In genomic region chr9:69104830-69105527, GRCh38 we compare ENCODE assay signal across 14 cellular contexts.
A peak's percentile ranks its signal among the peaks of the same experiment; 100 is the strongest.
DNase-seq lines count a peak whose midpoint lies in the region; ATAC-seq and TF ChIP-seq lines count a peak whose summit lies in the region.
"Had no signal": no experiment of that assay in that cellular context is flagged by ENCODE, and none has a peak within 500 bp of the region (broad histone marks: within the 10 kb centered on the region; RNA-seq: fewer than 3 reads in every experiment).

No MANE protein-coding gene starts in this region.

- intact Hi-C loops in mammary epithelial cell (cut with micrococcal nuclease) = no loop called here
- intact Hi-C loops in mucosa of descending colon (cut with DNase I, micrococcal nuclease) = loop anchor here in 1 of 2 donors (5.0 kb wide), 1 partner anchor 48 kb away; no protein-coding TSS in a partner anchor
- intact Hi-C loops in uterus (cut with DNase I; ENCODE audit: low total_unique reads) = no loop called here
- intact Hi-C loops in ascending aorta (cut with DNase I) = no loop called here

- no peak overlapping the region for H3K27ac ChIP-seq in mammary epithelial cell (ENCODE audit: insufficient read depth, low read depth, low read length)
- no peak overlapping the region for H3K27ac ChIP-seq in uterus
- no peak overlapping the region for H3K27ac ChIP-seq in ascending aorta

- H3K27me3 ChIP-seq in mammary epithelial cell (ENCODE audit: insufficient read depth, low read length) (no peaks in the 10 kb centered on the region), uterus (no peaks in the 10 kb centered on the region), ascending aorta (no peaks in the 10 kb centered on the region)

- H3K79me2 ChIP-seq in mammary epithelial cell (ENCODE audit: insufficient read depth, low read length) = no peaks in the 10 kb centered on the region

- no peaks in the 10 kb centered on the region for H3K9me3 ChIP-seq in mammary epithelial cell (replicated peaks; ENCODE audit: insufficient read depth, low read length)
- no peaks in the 10 kb centered on the region for H3K9me3 ChIP-seq in mucosa of descending colon
- H3K9me3 ChIP-seq in uterus = no peaks in the 10 kb centered on the region
- H3K9me3 ChIP-seq in ascending aorta = no peaks in the 10 kb centered on the region

- no TSS peak for BruUV-seq in mammary epithelial cell (replicated peaks; lab: Mats Ljungman, UMichigan)

- H3K9ac ChIP-seq in mammary epithelial cell (ENCODE audit: insufficient read depth, low read length) = no peak overlapping the region

- no peak overlapping the region for H3K4me2 ChIP-seq in mammary epithelial cell (ENCODE audit: insufficient read depth, low read depth, low read length)

- WGBS in mammary epithelial cell (ENCODE audit: low coverage, missing lambda C conversion rate) = 34% methylated on average over 2 of the region's 2 CpGs

- TF ChIP-seq CTCF in mammary epithelial cell (conservative IDR thresholded peaks at IDR 0.05 in 1 of 2, IDR thresholded peaks at IDR 0.05 in 1 of 2; ENCODE audit: extremely low read depth in 1 of 2, insufficient read depth in 1 of 2, low read depth in 1 of 2, low read length in 2 of 2) = no peak
- TF ChIP-seq CTCF in mucosa of descending colon (IDR thresholded peaks at IDR 0.05) = no peak
- TF ChIP-seq CTCF in uterus (IDR thresholded peaks at IDR 0.05) = no peak
- no peak for TF ChIP-seq CTCF in GM13977 (IDR thresholded peaks at IDR 0.05; ENCODE audit: extremely low read depth, insufficient read depth, missing control alignments)
- no peak for TF ChIP-seq CTCF in ascending aorta (IDR thresholded peaks at IDR 0.05)

- DNase-seq in DMS53 treated with DMSO at 0.1 percent for 48 hours (lab: John Stamatoyannopoulos, UW; ENCODE audit: unreplicated experiment) (peak; percentile 78), NCI-H187 treated with DMSO at 0.1 percent for 48 hours (lab: John Stamatoyannopoulos, UW) (peak; percentile 60), mammary epithelial cell (peak; percentile 70), mucosa of descending colon (peak; percentile 89 to 93 (median 90)), uterus (no peak), amygdala (lab: John Stamatoyannopoulos, UW) (no peak), GM13977 (ENCODE audit: low spot score) (no peak), ascending aorta (ENCODE audit: low spot score in 2 of 2) (no peak)
- DNase-seq: activated effector memory CD4-positive, alpha-beta T cell treated with Interleukin-2 at 50 U/mL for 16 hours; CD4-positive, alpha-beta T cell; naive B cell; stimulated activated naive CD8-positive, alpha-beta T cell treated with anti-CD3 and anti-CD28 coated beads, Interleukin-15, Interleukin-2, amounts not matched to agents 100 U/mL and 50 U/mL, for 24 hours; WERI-Rb-1 had no signal

- H4K20me1 ChIP-seq in mammary epithelial cell (ENCODE audit: insufficient read depth, low read length) = no peaks in the 10 kb centered on the region

- ATAC-seq in mucosa of descending colon = peak; percentile 100
- ATAC-seq: GM12878; stimulated activated naive CD8-positive, alpha-beta T cell treated with anti-CD3 and anti-CD28 coated beads, Interleukin-15, Interleukin-2, amounts not matched to agents 100 U/mL and 50 U/mL, for 24 hours had no signal

- H2AFZ ChIP-seq in mammary epithelial cell (ENCODE audit: low read depth, low read length) = peak overlapping the region; percentile 75

- H3K36me3 ChIP-seq in mammary epithelial cell (ENCODE audit: insufficient read depth, low read length) (no peaks in the 10 kb centered on the region), mucosa of descending colon (ENCODE audit: low read depth) (no peaks in the 10 kb centered on the region), uterus (no peaks in the 10 kb centered on the region), ascending aorta (no peaks in the 10 kb centered on the region)
- H3K36me3 ChIP-seq: WERI-Rb-1 had no signal

- no peak overlapping the region for H3K4me3 ChIP-seq in mammary epithelial cell (replicated peaks in 1 of 3; ENCODE audit: insufficient read depth in 1 of 3, low read depth in 2 of 3, low read length in 3 of 3)
- no peak overlapping the region for H3K4me3 ChIP-seq in mucosa of descending colon
- H3K4me3 ChIP-seq in uterus = no peak overlapping the region
- no peak overlapping the region for H3K4me3 ChIP-seq in ascending aorta
- H3K4me3 ChIP-seq: GM12878 had no signal

- H3K4me1 ChIP-seq in mammary epithelial cell (ENCODE audit: insufficient read depth, low read length) = peaks cover 7% of the 10 kb centered on the region
- H3K4me1 ChIP-seq in mucosa of descending colon (ENCODE audit: low read depth) = peaks cover 18% of the 10 kb centered on the region
- no peaks in the 10 kb centered on the region for H3K4me1 ChIP-seq in uterus
- no peaks in the 10 kb centered on the region for H3K4me1 ChIP-seq in ascending aorta

- CTCF ChIA-PET in mammary epithelial cell (lab: Charles Lee; ENCODE audit: low non-redundant PET) = interaction anchor here (0.7 kb wide), 1 partner anchor 9 kb away, joined by 3 read pairs; no protein-coding TSS in a partner anchor

- no peak for TF ChIP-seq POLR2A in uterus (IDR thresholded peaks at IDR 0.05)

- dilution Hi-C loops in mammary epithelial cell (cut with HindIII; ENCODE audit: low sequenced_read_pairs) = no loop called here

- in situ Hi-C loops in mammary epithelial cell (cut with MboI; ENCODE audit: low sequenced_read_pairs in 2 of 2) = no loop called here
- in situ Hi-C loops in GM13977 (cut with MboI; ENCODE audit: low pct_unique_long_range_greater_than_20kb, low sequenced_read_pairs, unreplicated experiment) = no loop called here

Comparison
In these comparisons a context has a peak if more than half of its experiments do, and no peak if none do; other contexts are left out.
1. DNase-seq: peak in DMS53 treated with DMSO at 0.1 percent for 48 hours (single experiment), NCI-H187 treated with DMSO at 0.1 percent for 48 hours (single experiment), mammary epithelial cell (single experiment) and mucosa of descending colon (3 of 3); none in uterus (0 of 2), amygdala (0 of 56), GM13977 (single experiment) and ascending aorta (0 of 2).